8 cellular contexts compared by ENCODE assay signal in genomic region chr2:17879137-17879912, GRCh38. TPM values are rescaled to one million over a fixed set of nuclear protein-coding genes. Genes with fewer than 3 reads are reported as not detected.
DNase-seq lines count a peak whose midpoint lies in the region; ATAC-seq and TF ChIP-seq lines count a peak whose summit lies in the region.

No MANE protein-coding gene starts in this region.

- no peaks in the 10 kb centered on the region for H3K27me3 ChIP-seq in body of pancreas

- DNase-seq in NCI-H1417 (lab: John Stamatoyannopoulos, UW): peak; percentile 52 to 62 (median 52)
- DNase-seq in NCI-H1417 treated with DMSO at 0.1 percent for 48 hours (lab: John Stamatoyannopoulos, UW): no peak
- peak; percentile 78 for DNase-seq in NCI-H524 treated with DMSO at 0.1 percent for 48 hours (lab: John Stamatoyannopoulos, UW)
- DNase-seq in body of pancreas: peak; percentile 59 to 81 (median 72)
- DNase-seq in iPS-NIHi11 (ENCODE audit: low spot score): peak; percentile 86
- no peak for DNase-seq in activated CD4-positive, CD25-positive, alpha-beta regulatory T cell treated with anti-CD3 and anti-CD28 coated beads, Interleukin-2, amount 50 U/mL, for 72 hours

- peak in 6 of 7 experiments; percentile 10 to 36 (median 26) for TF ChIP-seq CTCF in body of pancreas (IDR thresholded peaks at IDR 0.05)

- ATAC-seq in HG02981 (IDR thresholded peaks at IDR 0.05; ENCODE audit: unreplicated experiment) (peak; percentile 17), body of pancreas (peak; percentile 69)

- TF ChIP-seq POLR2A in body of pancreas (IDR thresholded peaks at IDR 0.05): peak in 1 of 3 donors; percentile 17

- H3K4me3 ChIP-seq in body of pancreas (peak overlapping the region; percentile 1 to 58), skin epidermis (peak overlapping the region; percentile 34 to 77 (median 56))

- WGBS in body of pancreas, 2 donors: 1 to 3% methylated on average over 26 to 49 of the region's 49 CpGs

- intact Hi-C loops in body of pancreas (cut with DNase I): no loop called here

- H3K36me3 ChIP-seq in body of pancreas (replicated peaks in 1 of 2; ENCODE audit: insufficient read depth in 1 of 2, low read depth in 2 of 2): no peaks in the 10 kb centered on the region

- H3K27ac ChIP-seq in body of pancreas: peak overlapping the region in 3 of 4 donors; percentile 52 to 81 (median 62)
- H3K27ac ChIP-seq in skin epidermis: peak overlapping the region in 6 of 21 experiments; percentile 37 to 71 (median 54)

- H3K9me3 ChIP-seq in body of pancreas: no peaks in the 10 kb centered on the region

- H3K4me1 ChIP-seq in body of pancreas: peaks cover 22% of the 10 kb centered on the region

RNA-seq across cellular contexts. Expression of gene KCNS3, which starts 0.9 kb away (rescaled TPM):
- 10 to 100 TPM in 1 of 2 donors, 1 to 10 TPM in 1; 8.2 to 20.8 TPM for total RNA-seq in body of pancreas

Comparison
In these comparisons a context has a peak if more than half of its experiments do, and no peak if none do; other contexts are left out.
1. DNase-seq: peak in NCI-H1417 (3 of 3), NCI-H524 treated with DMSO at 0.1 percent for 48 hours (single experiment), body of pancreas (4 of 4) and iPS-NIHi11 (single experiment); none in NCI-H1417 treated with DMSO at 0.1 percent for 48 hours (single experiment) and activated CD4-positive, CD25-positive, alpha-beta regulatory T cell treated with anti-CD3 and anti-CD28 coated beads, Interleukin-2, amount 50 U/mL, for 72 hours (single experiment).